ENCODE assay signal across 1 cellular context in the genomic region with DNA sequence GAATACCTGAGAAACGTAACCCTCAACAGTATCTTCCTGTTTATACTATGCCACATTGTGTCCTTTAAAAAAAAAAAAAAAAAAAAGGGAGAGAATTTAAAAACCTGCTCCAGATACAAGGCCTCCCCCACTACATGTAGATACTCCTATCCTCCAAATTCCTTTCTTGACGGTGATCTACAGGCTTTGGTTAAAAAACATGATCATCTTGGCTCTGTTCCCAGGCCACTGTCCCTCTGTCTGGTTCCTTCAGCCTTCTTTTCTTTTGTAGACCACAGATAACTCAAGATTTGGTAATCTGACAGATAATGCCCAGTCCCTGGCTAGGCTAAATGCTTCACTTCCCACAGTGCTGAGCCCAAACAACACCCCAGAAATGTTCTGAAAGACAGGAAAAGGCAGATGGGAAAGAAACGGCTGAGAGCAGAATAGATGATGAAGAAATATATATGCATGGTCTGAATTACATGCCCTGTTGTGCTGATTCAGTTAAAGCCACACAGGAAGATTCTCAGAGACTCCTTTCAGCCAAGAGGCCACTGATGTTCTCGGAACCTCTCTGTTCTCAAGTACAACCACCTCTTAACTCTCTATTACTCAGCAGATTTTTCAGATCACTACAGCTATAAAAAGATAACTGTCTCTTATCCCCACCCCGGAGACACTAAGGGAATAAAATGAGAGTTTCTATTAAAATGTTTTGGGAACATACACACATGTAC.
TF ChIP-seq lines count a peak whose summit lies in the region.

No MANE protein-coding gene starts in this region.

TF ChIP-seq in SK-N-SH, 30 proteins besides CTCF, POLR2A, EP300 and RAD21:
- TF ChIP-seq YY1 (IDR thresholded peaks at IDR 0.05; ENCODE audit: low read depth) (no peak), GABPA (IDR thresholded peaks at IDR 0.05; ENCODE audit: low read depth) (no peak), FOSL2 (IDR thresholded peaks at IDR 0.05; ENCODE audit: borderline replicate concordance, low read depth) (no peak), GATA2 (CRISPR knock-in tag; IDR thresholded peaks at IDR 0.05) (no peak), FOXJ3 (CRISPR knock-in tag; IDR thresholded peaks at IDR 0.05) (no peak), POLR2AphosphoS5 (IDR thresholded peaks at IDR 0.05; ENCODE audit: low read depth, low read length) (no peak), NRF1 (IDR thresholded peaks at IDR 0.05; ENCODE audit: low read depth, low read length) (no peak)
- TF ChIP-seq, protein P1, sequence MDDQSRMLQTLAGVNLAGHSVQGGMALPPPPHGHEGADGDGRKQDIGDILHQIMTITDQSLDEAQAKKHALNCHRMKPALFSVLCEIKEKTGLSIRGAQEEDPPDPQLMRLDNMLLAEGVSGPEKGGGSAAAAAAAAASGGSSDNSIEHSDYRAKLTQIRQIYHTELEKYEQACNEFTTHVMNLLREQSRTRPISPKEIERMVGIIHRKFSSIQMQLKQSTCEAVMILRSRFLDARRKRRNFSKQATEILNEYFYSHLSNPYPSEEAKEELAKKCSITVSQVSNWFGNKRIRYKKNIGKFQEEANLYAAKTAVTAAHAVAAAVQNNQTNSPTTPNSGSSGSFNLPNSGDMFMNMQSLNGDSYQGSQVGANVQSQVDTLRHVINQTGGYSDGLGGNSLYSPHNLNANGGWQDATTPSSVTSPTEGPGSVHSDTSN (IDR thresholded peaks at IDR 0.05) = 0 out of 2 replicates have a peak, but pooled peaks have one; percentile 5
